In genomic region chr5:82018462-82018861, GRCh38 we compare ENCODE assay signal across 12 cellular contexts. TPM values are rescaled to one million over a fixed set of nuclear protein-coding genes. Genes with fewer than 3 reads are reported as not detected.
DNase-seq lines count a peak whose midpoint lies in the region; ATAC-seq and TF ChIP-seq lines count a peak whose summit lies in the region.
"Had no signal": no experiment of that assay in that cellular context is flagged by ENCODE, and none has a peak within 500 bp of the region (broad histone marks: within the 10 kb centered on the region; RNA-seq: fewer than 3 reads in every experiment).

No MANE protein-coding gene starts in this region.

- H3K4me2 ChIP-seq in neuronal stem cell (ENCODE audit: insufficient read depth, low read length, poor library complexity, severe bottlenecking), result no peak overlapping the region

- DNase-seq in HuH-7 (ENCODE audit: low spot score) (peak; percentile 16), NCI-H82 treated with DMSO at 0.1 percent for 48 hours (lab: John Stamatoyannopoulos, UW; ENCODE audit: unreplicated experiment) (peak; percentile 8), choroid plexus epithelial cell (ENCODE audit: low read depth) (peak; percentile 43), neuronal stem cell (ENCODE audit: low spot score) (peak; percentile 11), ovary (no peak)
- no peak for DNase-seq in CD4-positive, alpha-beta T cell
- DNase-seq: activated CD4-positive, CD25-positive, alpha-beta regulatory T cell treated with anti-CD3 and anti-CD28 coated beads, Interleukin-2, amount 50 U/mL, for 72 hours; lower lobe of right lung; stimulated activated CD4-positive, alpha-beta T cell treated with anti-CD3 and anti-CD28 coated beads, Interleukin-15, amount 100 ng/mL, for 24 hours had no signal

- H2BK120ac ChIP-seq in neuronal stem cell (ENCODE audit: low read depth, low read length), result no peak overlapping the region

- H3K79me1 ChIP-seq in neuronal stem cell (ENCODE audit: low read depth, low read length), result no peaks in the 10 kb centered on the region

- H3K23ac ChIP-seq in neuronal stem cell (ENCODE audit: low read depth, low read length, poor library complexity), result no peak overlapping the region

- no peak overlapping the region for H3K14ac ChIP-seq in neuronal stem cell (ENCODE audit: low read length)

- H3K27ac ChIP-seq in neuronal stem cell (replicated peaks; ENCODE audit: low read length) (no peak overlapping the region), ovary (no peak overlapping the region)
- H3K27ac ChIP-seq in CD4-positive, alpha-beta T cell (ENCODE audit: low read depth, low read length), result no peak overlapping the region
- H3K27ac ChIP-seq: epithelial cell of prostate, lower lobe of right lung had no signal

- no peak overlapping the region for H3K4me3 Mint-ChIP-seq in CD4-positive, alpha-beta T cell

- no peak overlapping the region for H4K8ac ChIP-seq in neuronal stem cell (ENCODE audit: low read depth, low read length)

- H3K36me3 ChIP-seq in neuronal stem cell (replicated peaks in 1 of 2; ENCODE audit: control insufficient read depth in 2 of 2, insufficient read depth in 2 of 2, low read length in 2 of 2), result no peaks in the 10 kb centered on the region
- no peaks in the 10 kb centered on the region for H3K36me3 ChIP-seq in ovary
- H3K36me3 ChIP-seq: lower lobe of right lung had no signal

- WGBS in neuronal stem cell (ENCODE audit: extremely low coverage in 2 of 2, insufficient read length in 2 of 2, insufficient replicate concordance in 1 of 2), 2 donors, result no CpG with 5 or more reads among the region's 1 CpG
- 48 to 66% (median 59%) methylated on average over 1 of the region's 1 CpG for WGBS in ovary, 3 donors

- H3K27ac Mint-ChIP-seq in CD4-positive, alpha-beta T cell, result no peak overlapping the region

- no peaks in the 10 kb centered on the region for H3K27me3 ChIP-seq in neuronal stem cell (ENCODE audit: control insufficient read depth in 3 of 3, insufficient read depth in 3 of 3, low read depth in 1 of 3, low read length in 3 of 3)
- H3K27me3 ChIP-seq in CD4-positive, alpha-beta T cell (ENCODE audit: control insufficient read depth, insufficient read depth, low read length), result no peaks in the 10 kb centered on the region
- no peaks in the 10 kb centered on the region for H3K27me3 ChIP-seq in ovary

- CTCF ChIA-PET in CD4-positive, alpha-beta T cell (lab: Charles Lee), result no interaction called here

- no peak for TF ChIP-seq EP300 in ovary (IDR thresholded peaks at IDR 0.05)

- no peak for TF ChIP-seq POLR2A in ovary (IDR thresholded peaks at IDR 0.05)

- POLR2A ChIA-PET in CD4-positive, alpha-beta T cell (lab: Charles Lee), result no interaction called here

- no peak overlapping the region for H3K4ac ChIP-seq in neuronal stem cell (ENCODE audit: low read length)

- H3K27me3 Mint-ChIP-seq in CD4-positive, alpha-beta T cell, result no peaks in the 10 kb centered on the region

- ATAC-seq in HG02973 (IDR thresholded peaks at IDR 0.05; ENCODE audit: unreplicated experiment), result no peak
- no peak for ATAC-seq in CD4-positive, alpha-beta T cell (ENCODE audit: poor library complexity)
- no peak for ATAC-seq in GM21529 (IDR thresholded peaks at IDR 0.05; ENCODE audit: unreplicated experiment)
- ATAC-seq: lower lobe of right lung had no signal

- H3K4me3 ChIP-seq in choroid plexus epithelial cell (ENCODE audit: low read depth, low read length), result no peak overlapping the region
- H3K4me3 ChIP-seq in neuronal stem cell (ENCODE audit: low read length in 2 of 2), result no peak overlapping the region
- H3K4me3 ChIP-seq in ovary, result no peak overlapping the region
- H3K4me3 ChIP-seq: lower lobe of right lung had no signal

- intact Hi-C loops in CD4-positive, alpha-beta T cell (cut with DNase I, micrococcal nuclease), result no loop called here
- intact Hi-C loops in ovary (cut with DNase I), result no loop called here

- no peak overlapping the region for H4K91ac ChIP-seq in neuronal stem cell (ENCODE audit: low read depth, low read length, poor library complexity)

- no peaks in the 10 kb centered on the region for H3K4me1 Mint-ChIP-seq in CD4-positive, alpha-beta T cell (ENCODE audit: low read depth)

- peak overlapping the region; percentile 18 for H2AFZ ChIP-seq in neuronal stem cell (ENCODE audit: low read length)

- H3K4me1 ChIP-seq in neuronal stem cell (ENCODE audit: control insufficient read depth in 2 of 2, insufficient read depth in 1 of 2, low read depth in 1 of 2, low read length in 2 of 2) (peaks cover 4 to 7% of the 10 kb centered on the region in 2 donors), ovary (ENCODE audit: insufficient read depth) (no peaks in the 10 kb centered on the region)
- H3K4me1 ChIP-seq: lower lobe of right lung had no signal

- TF ChIP-seq CTCF in choroid plexus epithelial cell (conservative IDR thresholded peaks at IDR 0.05; ENCODE audit: low read depth, low read length) (no peak), ovary (IDR thresholded peaks at IDR 0.05) (no peak)
- no peak for TF ChIP-seq CTCF in CD4-positive, alpha-beta T cell (IDR thresholded peaks at IDR 0.05)

- peaks cover 3% of the 10 kb centered on the region for H3K9me3 Mint-ChIP-seq in CD4-positive, alpha-beta T cell

- no peak overlapping the region for H3K9ac ChIP-seq in neuronal stem cell (ENCODE audit: low read depth, low read length, poor library complexity)

- H3K9me3 ChIP-seq in neuronal stem cell (replicated peaks in 1 of 2; ENCODE audit: control insufficient read depth in 2 of 2, insufficient read depth in 1 of 2, low read depth in 1 of 2, low read length in 2 of 2) (peaks cover 0 to 4% of the 10 kb centered on the region in 2 donors), ovary (no peaks in the 10 kb centered on the region)
- no peaks in the 10 kb centered on the region for H3K9me3 ChIP-seq in CD4-positive, alpha-beta T cell (ENCODE audit: control insufficient read depth, low read length)

- peaks cover 22% of the 10 kb centered on the region for H3K36me3 Mint-ChIP-seq in CD4-positive, alpha-beta T cell (ENCODE audit: low read depth)

- H2AK5ac ChIP-seq in neuronal stem cell (ENCODE audit: low read depth, low read length), result no peak overlapping the region

- H3K18ac ChIP-seq in neuronal stem cell (ENCODE audit: low read length), result no peak overlapping the region

- H2BK5ac ChIP-seq in neuronal stem cell (ENCODE audit: low read length), result no peak overlapping the region

- no peak overlapping the region for H2BK15ac ChIP-seq in neuronal stem cell (ENCODE audit: low read length)

- H2BK12ac ChIP-seq in neuronal stem cell (ENCODE audit: low read length), result no peak overlapping the region

RNA-seq across cellular contexts. Expression of gene ATG10, which starts 46.6 kb away (rescaled TPM):
- polyA plus RNA-seq in neuronal stem cell (2013, experiment 1 of 2), result 7.2 TPM
- polyA plus RNA-seq in neuronal stem cell (2013, experiment 2 of 2), result 8.0 TPM
- total RNA-seq in CD4-positive, alpha-beta T cell, result 1 to 10 TPM; 4.7 to 5.3 TPM
- total RNA-seq in ovary, result 1 to 10 TPM; 2.6 to 6.1 (median 4.6) TPM
- polyA plus RNA-seq in ovary, result 1 to 10 TPM; 2.7 to 7.8 TPM

Comparison
In these comparisons a context has a peak if more than half of its experiments do, and no peak if none do; other contexts are left out.
1. DNase-seq: peak in HuH-7 (single experiment), NCI-H82 treated with DMSO at 0.1 percent for 48 hours (single experiment), choroid plexus epithelial cell (single experiment) and neuronal stem cell (single experiment); none in CD4-positive, alpha-beta T cell (0 of 10) and ovary (0 of 5).